In the genomic region with DNA sequence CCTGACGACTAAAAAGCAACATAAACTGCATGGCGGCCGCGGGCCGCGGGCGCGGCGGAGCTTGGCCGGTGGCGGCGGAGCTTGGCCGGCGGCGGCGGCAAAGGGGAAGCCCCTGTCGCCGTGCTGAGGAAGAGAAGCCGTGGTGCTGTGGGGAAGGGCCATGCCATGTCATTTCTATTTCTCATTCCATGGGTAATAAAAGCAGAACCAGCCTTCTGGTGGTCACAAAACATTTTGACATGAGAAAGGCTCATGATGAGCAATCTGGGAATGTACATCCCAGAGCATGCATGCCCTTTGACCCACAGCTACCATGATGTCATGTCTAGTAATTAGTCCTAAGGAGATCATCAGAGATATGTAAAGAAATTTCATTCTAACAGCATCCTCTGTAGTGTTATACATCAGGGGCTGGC, we compare ENCODE assay signal across 8 cellular contexts. TPM values are rescaled to one million over a fixed set of nuclear protein-coding genes. Genes with fewer than 3 reads are reported as not detected.
DNase-seq lines count a peak whose midpoint lies in the region; ATAC-seq, FAIRE-seq and TF ChIP-seq lines count a peak whose summit lies in the region.

No MANE protein-coding gene starts in this region.

- no peak overlapping the region for H4K8ac ChIP-seq in mesenchymal stem cell (ENCODE audit: low read length)

- BruUV-seq in GM12878 (replicated peaks; lab: Mats Ljungman, UMichigan) = no TSS peak

- CTCF ChIA-PET in GM12878 (lab: Yijun Ruan, JAX) = interaction anchor here (0.6 to 1.3 kb wide), 3 partner anchors 10 to 460 kb away, joined by 3 to 4 read pairs (median 4); no protein-coding TSS in a partner anchor

- RAD21 ChIA-PET in GM12878 (lab: Charles Lee; ENCODE audit: unreplicated experiment) = interaction anchor here (0.8 kb wide), 2 partner anchors 22 to 24 kb away, joined by 3 to 5 read pairs; a partner anchor contains a TSS

- H3K23ac ChIP-seq in mesenchymal stem cell (ENCODE audit: low read length in 2 of 2) = no peak overlapping the region

- SMC1A ChIA-PET in GM12878 (lab: Charles Lee; ENCODE audit: uncharacterized antibody, unreplicated experiment) = interaction anchor here (1.0 to 1.3 kb wide), 3 partner anchors 11 to 14 kb away, joined by 3 to 7 read pairs (median 4); no protein-coding TSS in a partner anchor

- no peak for TF ChIP-seq RAD21 in GM12878 (IDR thresholded peaks at IDR 0.05; ENCODE audit: insufficient read depth, low read depth, low read length)

- no peak for FAIRE-seq in GM12878 (lab: Jason Lieb, UNC)

- 0% methylated on average over 18 of the region's 19 CpGs for WGBS in GM12878 (ENCODE audit: insufficient coverage, insufficient replicate concordance, low lambda C conversion rate, missing lambda C conversion rate)
- 97% methylated on average over 13 of the region's 19 CpGs for WGBS in mesenchymal stem cell

- peak overlapping the region; percentile 45; the same call in 1 of the 2 replicates for H3K4me3 ChIP-seq in GM12878
- H3K4me3 ChIP-seq in mesenchymal stem cell (ENCODE audit: insufficient read depth in 1 of 2, low read depth in 1 of 2, low read length in 2 of 2) = peak overlapping the region in 1 of 2 experiments; percentile 45

- peak; percentile 66 for ATAC-seq in GM21619 (IDR thresholded peaks at IDR 0.05; ENCODE audit: unreplicated experiment)
- peak; percentile 93 for ATAC-seq in GM12878
- no peak for ATAC-seq in HG03025 (IDR thresholded peaks at IDR 0.05; ENCODE audit: low FRiP score, unreplicated experiment)

- H3K4me1 ChIP-seq in GM12878 (ENCODE audit: control insufficient read depth, insufficient read depth, low read length) (peaks cover 11% of the 10 kb centered on the region), mesenchymal stem cell (ENCODE audit: control insufficient read depth, insufficient read depth, low read depth, low read length) (peaks cover 6% of the 10 kb centered on the region)

- DNase-seq in RKO (ENCODE audit: low spot score) (peak; percentile 36), GM12878 (ENCODE audit: low read depth, low spot score) (no peak), mesenchymal stem cell (peak; percentile 88), DMS79 treated with DMSO at 0.1 percent for 48 hours (lab: John Stamatoyannopoulos, UW) (no peak), NCI-H1417 (lab: John Stamatoyannopoulos, UW) (no peak), foreskin melanocyte (no peak)

- H2AFZ ChIP-seq in GM12878 (ENCODE audit: control insufficient read depth, low read depth, low read length) (peak overlapping the region; percentile 48), mesenchymal stem cell (ENCODE audit: low read depth, low read length) (no peak overlapping the region)

- H3K14ac ChIP-seq in mesenchymal stem cell (ENCODE audit: low read length in 2 of 2) = no peak overlapping the region

- no peaks in the 10 kb centered on the region for H3K36me3 ChIP-seq in GM12878 (ENCODE audit: control insufficient read depth in 2 of 2, insufficient read depth in 2 of 2, low read length in 1 of 2)
- H3K36me3 ChIP-seq in mesenchymal stem cell (ENCODE audit: control insufficient read depth in 1 of 2, insufficient read depth in 2 of 2, low read depth in 1 of 2, low read length in 2 of 2) = no peaks in the 10 kb centered on the region

- POLR2A ChIA-PET in GM12878 (lab: Charles Lee) = interaction anchor here (1.2 kb wide), 1 partner anchor 12 kb away, joined by 9 read pairs; no protein-coding TSS in a partner anchor

- H2BK5ac ChIP-seq in mesenchymal stem cell (ENCODE audit: low read depth, low read length, poor library complexity, severe bottlenecking) = no peak overlapping the region

- in situ Hi-C loops in GM12878 (cut with MboI) = no loop called here

- H2BK15ac ChIP-seq in mesenchymal stem cell (ENCODE audit: low read depth, poor library complexity, severe bottlenecking) = no peak overlapping the region

- no peak overlapping the region for H3K27ac ChIP-seq in GM12878 (ENCODE audit: control insufficient read depth, insufficient read depth)
- no peak overlapping the region for H3K27ac ChIP-seq in mesenchymal stem cell (ENCODE audit: low read length, poor library complexity, severe bottlenecking)

- no peak overlapping the region for H3K18ac ChIP-seq in mesenchymal stem cell (ENCODE audit: low read depth in 1 of 2, low read length in 2 of 2)

- H3K4ac ChIP-seq in mesenchymal stem cell (ENCODE audit: low read depth in 1 of 2, low read length in 2 of 2) = no peak overlapping the region

- no peaks in the 10 kb centered on the region for H3K79me2 ChIP-seq in GM12878 (ENCODE audit: control insufficient read depth, insufficient read depth, low read length)

- H2BK12ac ChIP-seq in mesenchymal stem cell (ENCODE audit: low read length in 2 of 2) = no peak overlapping the region

- H3K27me3 ChIP-seq in GM12878 (replicated peaks in 1 of 2; ENCODE audit: control insufficient read depth in 2 of 2, insufficient read depth in 2 of 2, low read length in 1 of 2) = no peaks in the 10 kb centered on the region
- no peaks in the 10 kb centered on the region for H3K27me3 ChIP-seq in mesenchymal stem cell (ENCODE audit: control insufficient read depth in 1 of 2, insufficient read depth in 1 of 2, low read length in 2 of 2)

- no peaks in the 10 kb centered on the region for H4K20me1 ChIP-seq in GM12878 (ENCODE audit: control insufficient read depth, insufficient read depth)

- H3K4me2 ChIP-seq in GM12878 (ENCODE audit: control insufficient read depth, insufficient read depth) = peak overlapping the region; percentile 69; the same call in 1 of the 2 replicates
- no peak overlapping the region for H3K4me2 ChIP-seq in mesenchymal stem cell (ENCODE audit: low read length, poor library complexity, severe bottlenecking)

- no peak overlapping the region for H4K91ac ChIP-seq in mesenchymal stem cell (ENCODE audit: low read length)

- TF ChIP-seq POLR2A in GM12878 (IDR thresholded peaks at IDR 0.05; ENCODE audit: low read depth, low read length) = no peak

- H3K79me1 ChIP-seq in mesenchymal stem cell (replicated peaks; ENCODE audit: low read length, poor library complexity, severe bottlenecking) = no peaks in the 10 kb centered on the region

- H3K9ac ChIP-seq in GM12878 (ENCODE audit: control insufficient read depth, insufficient read depth, low read length) (no peak overlapping the region), mesenchymal stem cell (ENCODE audit: low read length) (peak overlapping the region; percentile 58)

- TF ChIP-seq EP300 in GM12878 (IDR thresholded peaks at IDR 0.05; ENCODE audit: borderline replicate concordance in 1 of 2, control insufficient read depth in 1 of 2, low read depth in 2 of 2, low read length in 2 of 2) = no peak

- no peaks in the 10 kb centered on the region for H3K9me3 ChIP-seq in GM12878 (replicated peaks; ENCODE audit: control insufficient read depth, insufficient read depth, low read length)
- no peaks in the 10 kb centered on the region for H3K9me3 ChIP-seq in mesenchymal stem cell (ENCODE audit: control insufficient read depth, low read length)

- intact Hi-C loops in GM12878 (cut with micrococcal nuclease; ENCODE audit: unreplicated experiment) = no loop called here

- no peak overlapping the region for H2BK120ac ChIP-seq in mesenchymal stem cell (ENCODE audit: low read depth, low read length)

- TF ChIP-seq CTCF in GM12878 (IDR thresholded peaks at IDR 0.05 in 2 of 3, conservative IDR thresholded peaks at IDR 0.05 in 1 of 3; ENCODE audit: control insufficient read depth in 2 of 3, extremely low read depth in 1 of 3, insufficient read depth in 1 of 3, low read depth in 3 of 3, low read length in 3 of 3) = no peak

- no peak overlapping the region for H2AK5ac ChIP-seq in mesenchymal stem cell (ENCODE audit: low read length, severe bottlenecking)

TF ChIP-seq in GM12878, 131 proteins besides CTCF, POLR2A, EP300 and RAD21 (continues in another document):
- TF ChIP-seq LARP7 (IDR thresholded peaks at IDR 0.05) (0 out of 2 replicates have a peak, but pooled peaks have one; percentile 38), ZNF217 (IDR thresholded peaks at IDR 0.05) (0 out of 2 replicates have a peak, but pooled peaks have one; percentile 55)

RNA-seq across cellular contexts. Expression of a gene that starts 23.9 kb away (rescaled TPM):
- total RNA-seq in GM12878 (2013; cell fraction: nucleolus; rRNA removed) = 32.4 and 37.5 TPM in 2 replicates
- 11.7 and 12.3 TPM in 2 replicates for total RNA-seq in GM12878 (2014; rRNA removed)
- total RNA-seq in GM12878 (2014; rRNA removed; fragmentation: Illumina TruSeq; extraction: Trizol) = 9.4 and 9.9 TPM in 2 replicates
- 12.9 and 15.1 TPM in 2 replicates for total RNA-seq in GM12878 (2021)
- polyA plus RNA-seq in GM12878 (2011; ENCODE audit: low read depth) = 6.0 TPM
- polyA plus RNA-seq in GM12878 (2011; rRNA removed) = 10.5 and 13.4 TPM in 2 replicates
- polyA plus RNA-seq in GM12878 (2011; cell fraction: cytosol; rRNA removed) = 22.6 and 26.4 TPM in 2 replicates
- polyA plus RNA-seq in GM12878 (2011; cell fraction: nucleus; rRNA removed) = 37.9 and 45.4 TPM in 2 replicates
- polyA plus RNA-seq in GM12878 (2012) = 7.3 and 8.0 TPM in 2 replicates
- polyA plus RNA-seq in GM12878 (2014; fragmentation: Illumina TruSeq; extraction: Trizol) = 12.8 and 17.2 TPM in 2 replicates
- polyA plus RNA-seq in GM12878 (2014; fragmentation: Nextera tagmentation; extraction: Ambion mirVana) = 1 to 10 TPM; 3.4 to 5.2 TPM
- polyA plus RNA-seq in GM12878 (2014; rRNA removed) = 7.7 and 11.6 TPM in 2 replicates
- 10 to 100 TPM in 1 of 2 experiments, 1 to 10 TPM in 1; 8.4 to 10.9 TPM for polyA plus RNA-seq in GM12878 (2016; fragmentation: Nextera tagmentation; extraction: Ambion mirVana)
- polyA minus RNA-seq in GM12878 (2011; rRNA and poly(A)+ RNA removed) = 28.5 and 34.1 TPM in 2 replicates
- polyA minus RNA-seq in GM12878 (2011; cell fraction: cytosol; rRNA and poly(A)+ RNA removed) = 7.8 and 10.5 TPM in 2 replicates
- 24.2 and 40.6 TPM in 2 replicates for polyA minus RNA-seq in GM12878 (2011; cell fraction: nucleus; rRNA and poly(A)+ RNA removed)
- polyA plus RNA-seq in mesenchymal stem cell (2013, experiment 1 of 2) = 9.4 TPM
- 9.5 TPM for polyA plus RNA-seq in mesenchymal stem cell (2013, experiment 2 of 2)

RNA-seq across cellular contexts. Expression of a gene that starts 47.1 kb away (rescaled TPM):
- total RNA-seq in GM12878 (2013; cell fraction: nucleolus; rRNA removed) = not detected in 2 replicates
- total RNA-seq in GM12878 (2014; rRNA removed) = not detected in 2 replicates
- not detected in 2 replicates for total RNA-seq in GM12878 (2014; rRNA removed; fragmentation: Illumina TruSeq; extraction: Trizol)
- not detected in 2 replicates for total RNA-seq in GM12878 (2021)
- not detected for polyA plus RNA-seq in GM12878 (2011; ENCODE audit: low read depth)
- polyA plus RNA-seq in GM12878 (2011; rRNA removed) = 0.20 and 0.31 TPM in 2 replicates
- polyA plus RNA-seq in GM12878 (2011; cell fraction: cytosol; rRNA removed) = 0.32 and 0.43 TPM in 2 replicates
- 0.19 and 0.57 TPM in 2 replicates for polyA plus RNA-seq in GM12878 (2011; cell fraction: nucleus; rRNA removed)
- not detected in 2 replicates for polyA plus RNA-seq in GM12878 (2012)
- polyA plus RNA-seq in GM12878 (2014; fragmentation: Illumina TruSeq; extraction: Trizol) = 0.13 TPM in 1 of 2 replicates, not detected in the other
- not detected for polyA plus RNA-seq in GM12878 (2014; fragmentation: Nextera tagmentation; extraction: Ambion mirVana)
- not detected in 2 replicates for polyA plus RNA-seq in GM12878 (2014; rRNA removed)
- not detected for polyA plus RNA-seq in GM12878 (2016; fragmentation: Nextera tagmentation; extraction: Ambion mirVana)
- not detected in 2 replicates for polyA minus RNA-seq in GM12878 (2011; rRNA and poly(A)+ RNA removed)
- polyA minus RNA-seq in GM12878 (2011; cell fraction: cytosol; rRNA and poly(A)+ RNA removed) = not detected in 2 replicates
- polyA minus RNA-seq in GM12878 (2011; cell fraction: nucleus; rRNA and poly(A)+ RNA removed) = not detected in 2 replicates
- polyA plus RNA-seq in mesenchymal stem cell (2013, experiment 1 of 2) = not detected
- polyA plus RNA-seq in mesenchymal stem cell (2013, experiment 2 of 2) = not detected

Comparison
In these comparisons a context has a peak if more than half of its experiments do, and no peak if none do; other contexts are left out.
1. DNase-seq: peak in RKO (single experiment) and mesenchymal stem cell (single experiment); none in GM12878 (single experiment), DMS79 treated with DMSO at 0.1 percent for 48 hours (single experiment), NCI-H1417 (0 of 3) and foreskin melanocyte (single experiment).